In genomic region chr11:93908689-93909088, GRCh38 we compare ENCODE assay signal across 15 cellular contexts. TPM values are rescaled to one million over a fixed set of nuclear protein-coding genes. Genes with fewer than 3 reads are reported as not detected.
DNase-seq lines count a peak whose midpoint lies in the region; ATAC-seq, FAIRE-seq and TF ChIP-seq lines count a peak whose summit lies in the region.
"Had no signal": no experiment of that assay in that cellular context is flagged by ENCODE, and none has a peak within 500 bp of the region (broad histone marks: within the 10 kb centered on the region; RNA-seq: fewer than 3 reads in every experiment).

No MANE protein-coding gene starts in this region.

- H2BK15ac ChIP-seq in mesenchymal stem cell (ENCODE audit: low read depth, poor library complexity, severe bottlenecking): no peak overlapping the region

- H3K27ac ChIP-seq in mesenchymal stem cell (ENCODE audit: low read length, poor library complexity, severe bottlenecking) (peak overlapping the region; percentile 71), pancreas (no peak overlapping the region)
- H3K27ac ChIP-seq: neutrophil had no signal

- intact Hi-C loops in pancreas (cut with DNase I): no loop called here

- H3K4me1 ChIP-seq in mesenchymal stem cell (ENCODE audit: control insufficient read depth, insufficient read depth, low read depth, low read length) (peaks cover 14% of the 10 kb centered on the region), pancreas (no peaks in the 10 kb centered on the region)

- H2BK120ac ChIP-seq in mesenchymal stem cell (ENCODE audit: low read depth, low read length): no peak overlapping the region

- no peak overlapping the region for H2AK5ac ChIP-seq in mesenchymal stem cell (ENCODE audit: low read length, severe bottlenecking)

- H3K4ac ChIP-seq in mesenchymal stem cell (ENCODE audit: low read depth in 1 of 2, low read length in 2 of 2): no peak overlapping the region

- peak; percentile 45 for DNase-seq in BJ (ENCODE audit: low read depth)
- peak; percentile 91 for DNase-seq in NCI-H226
- DNase-seq in chondrocyte (ENCODE audit: low spot score): no peak
- peak; percentile 56 for DNase-seq in mesenchymal stem cell
- DNase-seq in T-helper 17 cell: no peak
- DNase-seq in inferior parietal cortex (ENCODE audit: extremely low spot score): no peak
- no peak for DNase-seq in pancreas
- DNase-seq: CD4-positive, CD25-positive, alpha-beta regulatory T cell; left cardiac atrium; NCI-H524; stimulated activated CD4-positive, alpha-beta T cell treated with anti-CD3 and anti-CD28 coated beads, Interleukin-4, amount 100 ng/mL, for 1 hour had no signal

- no peak overlapping the region for H3K23ac ChIP-seq in mesenchymal stem cell (ENCODE audit: low read length in 2 of 2)

- H2BK12ac ChIP-seq in mesenchymal stem cell (ENCODE audit: low read length in 2 of 2): no peak overlapping the region

- no peaks in the 10 kb centered on the region for H3K27me3 Mint-ChIP-seq in chondrocyte (ENCODE audit: low read depth)
- H3K27me3 Mint-ChIP-seq in T-helper 17 cell: peaks cover 17% of the 10 kb centered on the region
- H3K27me3 Mint-ChIP-seq: activated naive CD8-positive, alpha-beta T cell had no signal

- no peak overlapping the region for H2BK5ac ChIP-seq in mesenchymal stem cell (ENCODE audit: low read depth, low read length, poor library complexity, severe bottlenecking)

- FAIRE-seq in pancreas (lab: Jason Lieb, UNC): no peak

- H3K4me3 Mint-ChIP-seq in chondrocyte (ENCODE audit: unreplicated experiment) (no peak overlapping the region), T-helper 17 cell (no peak overlapping the region)
- H3K4me3 Mint-ChIP-seq: activated naive CD8-positive, alpha-beta T cell; CD4-positive, CD25-positive, alpha-beta regulatory T cell had no signal

- POLR2A ChIA-PET in BJ (lab: Charles Lee): interaction anchor here (1.2 kb wide), 1 partner anchor 167 kb away, joined by 3 read pairs; the partner anchor contains the start of gene C11orf54

- no peak overlapping the region for H2AFZ ChIP-seq in mesenchymal stem cell (ENCODE audit: low read depth, low read length)

- H3K27me3 ChIP-seq in BJ (ENCODE audit: control insufficient read depth, insufficient read depth, low read length) (no peaks in the 10 kb centered on the region), mesenchymal stem cell (ENCODE audit: control insufficient read depth in 1 of 2, insufficient read depth in 1 of 2, low read length in 2 of 2) (no peaks in the 10 kb centered on the region), pancreas (no peaks in the 10 kb centered on the region)
- H3K27me3 ChIP-seq: neutrophil had no signal

- H3K18ac ChIP-seq in mesenchymal stem cell (ENCODE audit: low read depth in 1 of 2, low read length in 2 of 2): no peak overlapping the region

- 3% methylated on average over 2 of the region's 2 CpGs for WGBS in mesenchymal stem cell
- 37 to 51% methylated on average over 2 of the region's 2 CpGs for WGBS in pancreas, 2 donors

- H3K9me3 ChIP-seq in mesenchymal stem cell (ENCODE audit: control insufficient read depth, low read length): no peaks in the 10 kb centered on the region
- H3K9me3 ChIP-seq in T-helper 17 cell (ENCODE audit: control insufficient read depth, low read length, poor library complexity, severe bottlenecking): no peaks in the 10 kb centered on the region
- H3K9me3 ChIP-seq in pancreas: no peaks in the 10 kb centered on the region
- H3K9me3 ChIP-seq: neutrophil had no signal

- no peak overlapping the region for H3K9ac ChIP-seq in mesenchymal stem cell (ENCODE audit: low read length)

- no peak overlapping the region for H3K4me3 ChIP-seq in BJ (ENCODE audit: low read depth, low read length)
- no peak overlapping the region for H3K4me3 ChIP-seq in mesenchymal stem cell (ENCODE audit: insufficient read depth in 1 of 2, low read depth in 1 of 2, low read length in 2 of 2)
- no peak overlapping the region for H3K4me3 ChIP-seq in pancreas

- H3K4me1 Mint-ChIP-seq in chondrocyte (ENCODE audit: low read depth) (peaks cover 44% of the 10 kb centered on the region), T-helper 17 cell (peaks cover 4% of the 10 kb centered on the region)
- H3K4me1 Mint-ChIP-seq: CD4-positive, CD25-positive, alpha-beta regulatory T cell had no signal

- H4K91ac ChIP-seq in mesenchymal stem cell (ENCODE audit: low read length): no peak overlapping the region

- H3K27ac Mint-ChIP-seq in chondrocyte (ENCODE audit: unreplicated experiment): peak overlapping the region; percentile 73
- no peak overlapping the region for H3K27ac Mint-ChIP-seq in T-helper 17 cell
- H3K27ac Mint-ChIP-seq: activated naive CD8-positive, alpha-beta T cell; CD4-positive, CD25-positive, alpha-beta regulatory T cell had no signal

- no peaks in the 10 kb centered on the region for H3K36me3 ChIP-seq in BJ (ENCODE audit: control insufficient read depth, insufficient read depth, low read length)
- H3K36me3 ChIP-seq in mesenchymal stem cell (ENCODE audit: control insufficient read depth in 1 of 2, insufficient read depth in 2 of 2, low read depth in 1 of 2, low read length in 2 of 2): no peaks in the 10 kb centered on the region
- no peaks in the 10 kb centered on the region for H3K36me3 ChIP-seq in pancreas
- H3K36me3 ChIP-seq: neutrophil had no signal

- H3K4me2 ChIP-seq in mesenchymal stem cell (ENCODE audit: low read length, poor library complexity, severe bottlenecking): no peak overlapping the region

- H3K36me3 Mint-ChIP-seq in chondrocyte (ENCODE audit: low read depth) (peaks cover 1% of the 10 kb centered on the region), T-helper 17 cell (ENCODE audit: low read depth) (no peaks in the 10 kb centered on the region)
- H3K36me3 Mint-ChIP-seq: activated naive CD8-positive, alpha-beta T cell; CD4-positive, CD25-positive, alpha-beta regulatory T cell had no signal

- CTCF ChIA-PET in BJ (lab: Yijun Ruan, JAX): interaction anchor here (2.5 to 3.5 kb wide), 2 partner anchors 13 kb away, joined by 12 to 14 read pairs; no protein-coding TSS in a partner anchor

- H3K79me1 ChIP-seq in mesenchymal stem cell (replicated peaks; ENCODE audit: low read length, poor library complexity, severe bottlenecking): no peaks in the 10 kb centered on the region

- no peak for ATAC-seq in T-helper 17 cell
- ATAC-seq in HG03571 (IDR thresholded peaks at IDR 0.05; ENCODE audit: unreplicated experiment): no peak
- no peak for ATAC-seq in pancreas
- ATAC-seq: left cardiac atrium had no signal

- no peak overlapping the region for H3K14ac ChIP-seq in mesenchymal stem cell (ENCODE audit: low read length in 2 of 2)

- TF ChIP-seq CTCF in BJ (IDR thresholded peaks at IDR 0.05; ENCODE audit: insufficient read depth, low read depth, low read length): no peak
- TF ChIP-seq CTCF in chondrocyte (IDR thresholded peaks at IDR 0.05): no peak
- no peak for TF ChIP-seq CTCF in pancreas (IDR thresholded peaks at IDR 0.05)

- H4K8ac ChIP-seq in mesenchymal stem cell (ENCODE audit: low read length): no peak overlapping the region

- H3K9me3 Mint-ChIP-seq in chondrocyte (ENCODE audit: low read depth): no peaks in the 10 kb centered on the region
- H3K9me3 Mint-ChIP-seq: CD4-positive, CD25-positive, alpha-beta regulatory T cell had no signal

RNA-seq across cellular contexts. Expression of gene VSTM5, which starts 58.3 kb away (rescaled TPM):
- 0.63 and 0.74 TPM in 2 replicates for polyA plus RNA-seq in BJ (2011; rRNA removed)
- polyA minus RNA-seq in BJ (2011; rRNA and poly(A)+ RNA removed): 1.1 and 1.6 TPM in 2 replicates
- not detected in 3 replicates for total RNA-seq in chondrocyte
- polyA plus RNA-seq in mesenchymal stem cell (2013, experiment 1 of 2): 0.03 TPM
- 0.05 TPM for polyA plus RNA-seq in mesenchymal stem cell (2013, experiment 2 of 2)
- not detected for total RNA-seq in T-helper 17 cell
- total RNA-seq in pancreas: under 1 TPM; 0.18 to 0.31 (median 0.26) TPM
- under 1 TPM; 0.23 to 0.27 TPM for polyA plus RNA-seq in pancreas
- total RNA-seq: CD4-positive, CD25-positive, alpha-beta regulatory T cell; subcutaneous adipose tissue had no signal

Comparison
In these comparisons a context has a peak if more than half of its experiments do, and no peak if none do; other contexts are left out.
1. DNase-seq: peak in BJ (single experiment), NCI-H226 (single experiment) and mesenchymal stem cell (single experiment); none in chondrocyte (single experiment), T-helper 17 cell (0 of 3), inferior parietal cortex (single experiment) and pancreas (0 of 6).